Comparison of ENCODE assay signal across 9 cellular contexts in the genomic region with DNA sequence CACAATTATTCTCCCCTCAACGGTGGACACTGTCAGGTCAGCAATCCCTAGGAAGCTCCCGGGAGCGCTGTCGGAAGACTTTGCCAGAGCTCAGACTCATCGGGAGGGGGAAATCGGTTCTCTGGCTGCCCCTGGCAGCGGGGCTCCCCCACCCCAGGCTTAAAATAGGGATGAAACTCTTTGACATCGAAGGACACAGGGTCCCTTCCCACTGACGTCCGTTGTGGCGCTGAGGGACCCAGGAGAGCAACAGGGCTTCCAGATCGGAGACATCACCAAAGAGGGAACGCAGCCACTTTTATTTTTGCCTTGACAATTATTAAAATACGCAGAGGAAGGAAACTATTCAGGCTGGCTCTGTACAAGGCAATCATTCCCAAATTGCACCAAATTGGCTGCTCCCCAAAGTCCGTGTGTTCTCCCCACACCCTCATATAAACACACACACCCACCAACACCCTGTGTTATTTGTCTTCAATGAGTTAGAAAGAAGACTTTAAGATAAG.
DNase-seq lines count a peak whose midpoint lies in the region; ATAC-seq and TF ChIP-seq lines count a peak whose summit lies in the region.
"Had no signal": no experiment of that assay in that cellular context is flagged by ENCODE, and none has a peak within 500 bp of the region (broad histone marks: within the 10 kb centered on the region; RNA-seq: fewer than 3 reads in every experiment).

No MANE protein-coding gene starts in this region.

- H4K20me1 ChIP-seq in mammary epithelial cell (ENCODE audit: insufficient read depth, low read length): no peaks in the 10 kb centered on the region

- DNase-seq in mammary epithelial cell: no peak
- no peak for DNase-seq in left lung
- no peak for DNase-seq in thoracic aorta (ENCODE audit: low spot score)
- no peak for DNase-seq in stimulated activated CD4-positive, alpha-beta T cell treated with anti-CD3 and anti-CD28 coated beads, Interleukin-2, amount 100 ng/mL, for 48 hours
- DNase-seq in stimulated activated CD4-positive, alpha-beta T cell treated with anti-CD3 and anti-CD28 coated beads, Interleukin-4, amount 100 ng/mL, for 1 hour: no peak
- DNase-seq in activated CD4-positive, alpha-beta T cell treated with anti-CD3 and anti-CD28 coated beads, Interleukin-2, amount 50 U/mL, for 4 hours: no peak
- DNase-seq in NCI-H1092 treated with DMSO at 0.1 percent for 48 hours (lab: John Stamatoyannopoulos, UW): no peak

- BruUV-seq in mammary epithelial cell (replicated peaks; lab: Mats Ljungman, UMichigan): no TSS peak

- CTCF ChIA-PET in mammary epithelial cell (lab: Charles Lee; ENCODE audit: low non-redundant PET): no interaction called here

- H3K27me3 ChIP-seq in mammary epithelial cell (ENCODE audit: insufficient read depth, low read length) (no peaks in the 10 kb centered on the region), left lung (peaks cover 0 to 8% of the 10 kb centered on the region in 2 donors), thoracic aorta (replicated peaks; ENCODE audit: insufficient read depth) (no peaks in the 10 kb centered on the region)

- no peak overlapping the region for H3K27ac ChIP-seq in mammary epithelial cell (ENCODE audit: insufficient read depth, low read depth, low read length)
- H3K27ac ChIP-seq in left lung: peak overlapping the region in 1 of 2 donors; percentile 40
- no peak overlapping the region for H3K27ac ChIP-seq in thoracic aorta
- H3K27ac ChIP-seq: neutrophil had no signal

- TF ChIP-seq CTCF in mammary epithelial cell (conservative IDR thresholded peaks at IDR 0.05 in 1 of 2, IDR thresholded peaks at IDR 0.05 in 1 of 2; ENCODE audit: extremely low read depth in 1 of 2, insufficient read depth in 1 of 2, low read depth in 1 of 2, low read length in 2 of 2) (no peak), left lung (IDR thresholded peaks at IDR 0.05) (no peak), thoracic aorta (IDR thresholded peaks at IDR 0.05) (peak; percentile 29)

- dilution Hi-C loops in mammary epithelial cell (cut with HindIII; ENCODE audit: low sequenced_read_pairs): no loop called here

- 22% methylated on average over 14 of the region's 15 CpGs for WGBS in mammary epithelial cell (ENCODE audit: low coverage, missing lambda C conversion rate)

- intact Hi-C loops in mammary epithelial cell (cut with micrococcal nuclease): loop anchor here (1.0 to 2.0 kb wide), 5 partner anchors 25 to 549 kb away; no protein-coding TSS in a partner anchor
- intact Hi-C loops in left lung (cut with DNase I): no loop called here

- in situ Hi-C loops in mammary epithelial cell (cut with MboI; ENCODE audit: low sequenced_read_pairs in 2 of 2): loop anchor here (25.0 kb wide), 2 partner anchors 305 to 555 kb away; a partner anchor contains a TSS

- H3K36me3 ChIP-seq in mammary epithelial cell (ENCODE audit: insufficient read depth, low read length) (no peaks in the 10 kb centered on the region), left lung (no peaks in the 10 kb centered on the region), thoracic aorta (no peaks in the 10 kb centered on the region)
- H3K36me3 ChIP-seq: neutrophil had no signal

- ATAC-seq in HG02938 (IDR thresholded peaks at IDR 0.05; ENCODE audit: unreplicated experiment) (peak; percentile 21), left lung (peak; percentile 64), thoracic aorta (ENCODE audit: insufficient number of reproducible peaks, low FRiP score, low read depth) (no peak)

- peaks cover 10% of the 10 kb centered on the region for H3K4me1 ChIP-seq in mammary epithelial cell (ENCODE audit: insufficient read depth, low read length)
- H3K4me1 ChIP-seq in left lung: peaks cover 8 to 10% of the 10 kb centered on the region in 2 donors
- peaks cover 0 to 22% of the 10 kb centered on the region in 2 donors for H3K4me1 ChIP-seq in thoracic aorta (ENCODE audit: control insufficient read depth in 1 of 2, low read depth in 2 of 2)

- peak overlapping the region; percentile 90 for H2AFZ ChIP-seq in mammary epithelial cell (ENCODE audit: low read depth, low read length)

- peak overlapping the region; percentile 97 for H3K4me2 ChIP-seq in mammary epithelial cell (ENCODE audit: insufficient read depth, low read depth, low read length)

- no peak overlapping the region for H3K9ac ChIP-seq in mammary epithelial cell (ENCODE audit: insufficient read depth, low read length)

- H3K4me3 ChIP-seq in mammary epithelial cell (replicated peaks in 1 of 3; ENCODE audit: insufficient read depth in 1 of 3, low read depth in 2 of 3, low read length in 3 of 3) (peak overlapping the region; percentile 44 to 56 (median 50)), left lung (peak overlapping the region; percentile 8 to 30), thoracic aorta (peak overlapping the region; percentile 68)

- H3K9me3 ChIP-seq in mammary epithelial cell (replicated peaks; ENCODE audit: insufficient read depth, low read length) (no peaks in the 10 kb centered on the region), left lung (no peaks in the 10 kb centered on the region), thoracic aorta (no peaks in the 10 kb centered on the region)
- H3K9me3 ChIP-seq: neutrophil had no signal

- no peaks in the 10 kb centered on the region for H3K79me2 ChIP-seq in mammary epithelial cell (ENCODE audit: insufficient read depth, low read length)
